In the genomic region with DNA sequence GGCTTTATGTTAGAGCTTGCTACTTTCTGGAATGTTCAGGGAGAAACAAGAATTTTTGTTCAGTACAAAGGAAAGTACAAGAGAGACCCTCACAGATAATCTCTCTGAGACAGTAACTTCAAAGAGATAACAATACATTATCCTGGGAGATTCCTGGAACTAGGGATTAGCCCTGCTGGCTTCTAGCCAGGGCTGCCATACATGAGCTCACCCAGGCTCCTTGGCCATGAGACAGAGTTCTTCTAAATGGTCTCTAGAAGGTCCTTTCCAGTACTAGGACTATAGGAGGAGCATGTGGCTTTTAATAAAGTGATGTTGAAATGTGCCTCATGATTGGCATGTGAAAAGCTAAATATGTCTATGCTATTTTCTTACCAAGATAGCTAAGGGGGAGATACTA, we compare ENCODE assay signal across 20 cellular contexts.
DNase-seq lines count a peak whose midpoint lies in the region; ATAC-seq, FAIRE-seq and TF ChIP-seq lines count a peak whose summit lies in the region.
"Had no signal": no experiment of that assay in that cellular context is flagged by ENCODE, and none has a peak within 500 bp of the region (broad histone marks: within the 10 kb centered on the region; RNA-seq: fewer than 3 reads in every experiment).

No MANE protein-coding gene starts in this region.

- DNase-seq in HCT116 (ENCODE audit: low read depth, low spot score): no peak
- DNase-seq in NCI-H446 treated with DMSO at 0.1 percent for 48 hours (lab: John Stamatoyannopoulos, UW): peak; percentile 7
- peak in 1 of 4 experiments; percentile 3 for DNase-seq in K562 (ENCODE audit: extremely low read depth in 1 of 4, low spot score in 3 of 4)
- DNase-seq in mesothelial cell of epicardium (ENCODE audit: low spot score in 2 of 2, unreplicated experiment in 2 of 2): peak in 1 of 2 experiments; percentile 45
- DNase-seq in inferior parietal cortex (ENCODE audit: extremely low spot score): no peak
- DNase-seq: ACHN; CD4-positive, alpha-beta T cell; COR-L47; DMS 273 treated with DMSO at 0.1 percent for 48 hours; NCI-H1105; NCI-H2029 treated with DMSO at 0.1 percent for 48 hours; NCI-H526 treated with DMSO at 0.1 percent for 48 hours; Peyer's patch; T-helper 1 cell had no signal

- H3K27me3 Mint-ChIP-seq in mesothelial cell of epicardium (ENCODE audit: low read depth): no peaks in the 10 kb centered on the region

- H3K4me3 ChIP-seq in HCT116 (replicated peaks in 1 of 2; ENCODE audit: low read depth in 1 of 2, low read length in 2 of 2): no peak overlapping the region
- no peak overlapping the region for H3K4me3 ChIP-seq in K562
- H3K4me3 ChIP-seq: BLaER1, GM23338, HAP-1, Peyer's patch had no signal

- BruUV-seq in HCT116 (replicated peaks; lab: Mats Ljungman, UMichigan): TSS peak; percentile 59
- BruUV-seq in K562 (replicated peaks; lab: Mats Ljungman, UMichigan): no TSS peak

- TF ChIP-seq POLR2A in HCT116 (IDR thresholded peaks at IDR 0.05; ENCODE audit: borderline replicate concordance, extremely low read depth, insufficient read depth, insufficient read length): no peak
- TF ChIP-seq POLR2A in K562 (conservative IDR thresholded peaks at IDR 0.05): no peak

- no peak overlapping the region for H2AFZ ChIP-seq in HCT116 (ENCODE audit: low read depth, low read length, poor library complexity, severe bottlenecking)
- no peak overlapping the region for H2AFZ ChIP-seq in K562 (ENCODE audit: low read depth, low read length)
- H2AFZ ChIP-seq: GM23338 had no signal

- H4K20me1 ChIP-seq in HCT116 (ENCODE audit: insufficient read depth) (no peaks in the 10 kb centered on the region), K562 (replicated peaks; ENCODE audit: control insufficient read depth, insufficient read depth, low read length) (no peaks in the 10 kb centered on the region)
- H4K20me1 ChIP-seq: BLaER1 had no signal

- H3K79me2 ChIP-seq in HCT116 (ENCODE audit: insufficient read depth, low read length) (no peaks in the 10 kb centered on the region), K562 (ENCODE audit: control insufficient read depth, insufficient read depth, low read length) (no peaks in the 10 kb centered on the region)

- H3K9me2 ChIP-seq in HCT116 (ENCODE audit: insufficient read depth): no peaks in the 10 kb centered on the region

- intact Hi-C loops in HCT116 (cut with micrococcal nuclease): loop anchor here (5.0 kb wide), 1 partner anchor 177 kb away; no protein-coding TSS in a partner anchor
- intact Hi-C loops in K562 (cut with micrococcal nuclease): loop anchor here (5.0 to 10.0 kb wide), 2 partner anchors 177 to 264 kb away; no protein-coding TSS in a partner anchor

- no peaks in the 10 kb centered on the region for H3K27me3 ChIP-seq in HCT116 (ENCODE audit: insufficient read depth, low read length)
- no peaks in the 10 kb centered on the region for H3K27me3 ChIP-seq in K562 (ENCODE audit: control insufficient read depth in 2 of 2, insufficient read depth in 2 of 2, low read length in 2 of 2)
- H3K27me3 ChIP-seq: BLaER1, Peyer's patch had no signal

- H3K9me1 ChIP-seq in K562 (ENCODE audit: control insufficient read depth, insufficient read depth, low read length): no peaks in the 10 kb centered on the region

- ATAC-seq in HCT116 (no peak), K562 (no peak), HG02870 (IDR thresholded peaks at IDR 0.05; ENCODE audit: unreplicated experiment) (no peak), GM18520 (IDR thresholded peaks at IDR 0.05; ENCODE audit: unreplicated experiment) (no peak)
- ATAC-seq: GM23338 had no signal

- CTCF ChIA-PET in HCT116 (lab: Charles Lee) (interaction anchor here (0.9 kb wide), 1 partner anchor 261 kb away, joined by 3 read pairs; no protein-coding TSS in a partner anchor), K562 (lab: Yijun Ruan, JAX; ENCODE audit: low intra/inter-chr PET ratio) (no interaction called here)

- RAD21 ChIA-PET in HCT116 (lab: Charles Lee; ENCODE audit: low non-redundant PET in 1 of 2, low total read pairs in 2 of 2, uncharacterized antibody in 2 of 2, unreplicated experiment in 2 of 2): no interaction called here

- H3K4me3 Mint-ChIP-seq in mesothelial cell of epicardium: no peak overlapping the region
- H3K4me3 Mint-ChIP-seq: CD4-positive, alpha-beta T cell; GM23338 had no signal

- H3K27ac Mint-ChIP-seq in mesothelial cell of epicardium: peak overlapping the region; percentile 64
- H3K27ac Mint-ChIP-seq: CD4-positive, alpha-beta T cell; GM23338 had no signal

- in situ Hi-C loops in K562 (cut with MboI): no loop called here

- no peak overlapping the region for H3K4me2 ChIP-seq in HCT116 (ENCODE audit: low read length)
- no peak overlapping the region for H3K4me2 ChIP-seq in K562 (ENCODE audit: insufficient read depth, low read length)
- H3K4me2 ChIP-seq: BLaER1, GM23338 had no signal

- H3K36me3 ChIP-seq in HCT116 (ENCODE audit: control insufficient read depth in 1 of 2, insufficient read depth in 2 of 2, low read length in 2 of 2) (no peaks in the 10 kb centered on the region), K562 (ENCODE audit: control insufficient read depth, insufficient read depth, low read length) (no peaks in the 10 kb centered on the region)
- H3K36me3 ChIP-seq: BLaER1, HAP-1, Peyer's patch had no signal

- no peak for TF ChIP-seq EP300 in K562 (IDR thresholded peaks at IDR 0.05; ENCODE audit: low read length)

- H3K9me3 ChIP-seq in HCT116 (ENCODE audit: control insufficient read depth in 1 of 2, insufficient read depth in 1 of 2, low read depth in 1 of 2, low read length in 2 of 2) (no peaks in the 10 kb centered on the region), K562 (replicated peaks; ENCODE audit: control insufficient read depth, insufficient read depth, low read depth, low read length) (no peaks in the 10 kb centered on the region)
- H3K9me3 ChIP-seq: BLaER1, HAP-1, Peyer's patch had no signal

- H3K27ac ChIP-seq in HCT116 (ENCODE audit: low read depth, low read length): peak overlapping the region; percentile 72; the same call in 1 of the 2 replicates
- H3K27ac ChIP-seq in K562 (ENCODE audit: extremely low read depth, low read depth, low read length): no peak overlapping the region
- H3K27ac ChIP-seq: BLaER1, Peyer's patch had no signal

- TF ChIP-seq CTCF in HCT116 (IDR thresholded peaks at IDR 0.05 in 2 of 3, conservative IDR thresholded peaks at IDR 0.05 in 1 of 3; ENCODE audit: borderline replicate concordance in 1 of 3, insufficient read depth in 1 of 3, low read depth in 2 of 3, low read length in 2 of 3) (no peak), K562 (IDR thresholded peaks at IDR 0.05 in 2 of 3, conservative IDR thresholded peaks at IDR 0.05 in 1 of 3; ENCODE audit: insufficient read depth in 2 of 3, low read depth in 1 of 3, low read length in 3 of 3) (no peak), mesothelial cell of epicardium (IDR thresholded peaks at IDR 0.05; ENCODE audit: unreplicated experiment) (no peak)

- H3K36me3 Mint-ChIP-seq in mesothelial cell of epicardium: no peaks in the 10 kb centered on the region

- H3K4me1 ChIP-seq in HCT116 (ENCODE audit: control insufficient read depth in 1 of 2, insufficient read depth in 2 of 2, low read length in 2 of 2): peaks cover 36 to 46% of the 10 kb centered on the region in 2 experiments
- H3K4me1 ChIP-seq in K562 (replicated peaks in 1 of 2; ENCODE audit: control insufficient read depth in 2 of 2, insufficient read depth in 2 of 2, low read length in 2 of 2): no peaks in the 10 kb centered on the region
- H3K4me1 ChIP-seq: HAP-1, Peyer's patch had no signal

- H3K9me3 Mint-ChIP-seq in mesothelial cell of epicardium: no peaks in the 10 kb centered on the region
- H3K9me3 Mint-ChIP-seq: CD4-positive, alpha-beta T cell; GM23338 had no signal

- TF ChIP-seq RAD21 in HCT116 (IDR thresholded peaks at IDR 0.05; ENCODE audit: low read depth) (no peak), K562 (CRISPR knock-in tag; conservative IDR thresholded peaks at IDR 0.05 in 1 of 2, IDR thresholded peaks at IDR 0.05 in 1 of 2) (no peak)

- H3K9ac ChIP-seq in HCT116 (ENCODE audit: low read length) (no peak overlapping the region), K562 (ENCODE audit: insufficient read depth in 1 of 2, low read depth in 2 of 2, low read length in 2 of 2) (no peak overlapping the region)
- H3K9ac ChIP-seq: BLaER1 had no signal

- POLR2A ChIA-PET in HCT116 (lab: Charles Lee) (interaction anchor here (1.9 kb wide), 1 partner anchor 14 kb away, joined by 5 read pairs; no protein-coding TSS in a partner anchor), K562 (lab: Yijun Ruan, JAX) (no interaction called here)

- no peak for FAIRE-seq in K562 (lab: Jason Lieb, UNC)
- FAIRE-seq: GM12891 had no signal

- H3K4me1 Mint-ChIP-seq in mesothelial cell of epicardium: peaks cover 12% of the 10 kb centered on the region

TF ChIP-seq in K562, 482 proteins besides CTCF, POLR2A, EP300 and RAD21:
- TF ChIP-seq SOX6 (IDR thresholded peaks at IDR 0.05) (peak; percentile 12; the same call in 1 of the 2 replicates), BRD4 (IDR thresholded peaks at IDR 0.05) (no peak), RBM14 (IDR thresholded peaks at IDR 0.05; ENCODE audit: borderline replicate concordance, insufficient read depth, low read depth, low read length) (no peak), TAF15 (IDR thresholded peaks at IDR 0.05; ENCODE audit: low read depth, low read length) (no peak), NFIC (IDR thresholded peaks at IDR 0.05) (peak; percentile 17; the same call in 1 of the 2 replicates)
